In genomic region chr3:155737844-155738460, GRCh38 we compare ENCODE assay signal across 9 cellular contexts. TPM values are rescaled to one million over a fixed set of nuclear protein-coding genes. Genes with fewer than 3 reads are reported as not detected.
DNase-seq lines count a peak whose midpoint lies in the region; ATAC-seq and TF ChIP-seq lines count a peak whose summit lies in the region.
"Had no signal": no experiment of that assay in that cellular context is flagged by ENCODE, and none has a peak within 500 bp of the region (broad histone marks: within the 10 kb centered on the region; RNA-seq: fewer than 3 reads in every experiment).

No MANE protein-coding gene starts in this region.

- H3K27ac Mint-ChIP-seq in CD14-positive monocyte = peak overlapping the region in 6 of 7 donors; percentile 13 to 84 (median 56)
- no peak overlapping the region for H3K27ac Mint-ChIP-seq in HFFc6

- no peak for TF ChIP-seq POLR2A in uterus (IDR thresholded peaks at IDR 0.05)

- DNase-seq in CD14-positive monocyte (ENCODE audit: low spot score) (no peak), HK-2 (ENCODE audit: unreplicated experiment) (peak; percentile 65), HFFc6 (no peak), NCI-H1694 treated with DMSO at 0.1 percent for 48 hours (lab: John Stamatoyannopoulos, UW) (no peak), foreskin keratinocyte (no peak), uterus (no peak)

- intact Hi-C loops in CD14-positive monocyte (cut with micrococcal nuclease) (no loop called here), uterus (cut with DNase I; ENCODE audit: low total_unique reads) (no loop called here)

- H3K4me1 ChIP-seq in ectodermal cell (ENCODE audit: control insufficient read depth, insufficient read depth, low read length) = peaks cover 31% of the 10 kb centered on the region
- H3K4me1 ChIP-seq in foreskin keratinocyte = no peaks in the 10 kb centered on the region
- H3K4me1 ChIP-seq in uterus = no peaks in the 10 kb centered on the region

- WGBS in ectodermal cell, 2 experiments = 79 to 81% methylated on average over 8 of the region's 8 CpGs

- no peaks in the 10 kb centered on the region for H3K9me3 ChIP-seq in ectodermal cell (ENCODE audit: control insufficient read depth, low read length)
- H3K9me3 ChIP-seq in uterus = no peaks in the 10 kb centered on the region
- H3K9me3 ChIP-seq: neutrophil had no signal

- peak overlapping the region; percentile 61 to 86 for H3K4me3 Mint-ChIP-seq in CD14-positive monocyte
- no peak overlapping the region for H3K4me3 Mint-ChIP-seq in HFFc6

- H3K27me3 ChIP-seq in ectodermal cell (ENCODE audit: control insufficient read depth, insufficient read depth, low read length, poor library complexity, severe bottlenecking) (no peaks in the 10 kb centered on the region), foreskin keratinocyte (peaks cover 19% of the 10 kb centered on the region), uterus (no peaks in the 10 kb centered on the region)

- peaks cover 0 to 4% (median 0%) of the 10 kb centered on the region in 7 donors for H3K9me3 Mint-ChIP-seq in CD14-positive monocyte
- no peaks in the 10 kb centered on the region for H3K9me3 Mint-ChIP-seq in HFFc6

- ATAC-seq in GM21447 (IDR thresholded peaks at IDR 0.05; ENCODE audit: unreplicated experiment) (peak; percentile 98), foreskin keratinocyte (no peak)

- H3K27ac ChIP-seq in ectodermal cell (ENCODE audit: insufficient read depth, low read depth, low read length, poor library complexity, severe bottlenecking) = peak overlapping the region; percentile 66
- H3K27ac ChIP-seq in foreskin keratinocyte = no peak overlapping the region
- no peak overlapping the region for H3K27ac ChIP-seq in uterus
- H3K27ac ChIP-seq: neutrophil had no signal

- H3K36me3 Mint-ChIP-seq in CD14-positive monocyte (no peaks in the 10 kb centered on the region), HFFc6 (ENCODE audit: low read depth) (no peaks in the 10 kb centered on the region)

- H3K4me1 Mint-ChIP-seq in CD14-positive monocyte = peaks cover 10% of the 10 kb centered on the region
- no peaks in the 10 kb centered on the region; the same call in 1 of the 2 replicates for H3K4me1 Mint-ChIP-seq in HFFc6 (ENCODE audit: low read depth)

- no peak for TF ChIP-seq CTCF in CD14-positive monocyte (IDR thresholded peaks at IDR 0.05)
- no peak for TF ChIP-seq CTCF in HFFc6 (IDR thresholded peaks at IDR 0.05)
- TF ChIP-seq CTCF in foreskin keratinocyte (conservative IDR thresholded peaks at IDR 0.05) = no peak
- TF ChIP-seq CTCF in uterus (IDR thresholded peaks at IDR 0.05) = no peak

- peaks cover 6 to 13% (median 8%) of the 10 kb centered on the region in 3 donors for H3K27me3 Mint-ChIP-seq in CD14-positive monocyte (ENCODE audit: low read depth in 3 of 3)
- H3K27me3 Mint-ChIP-seq in HFFc6 (ENCODE audit: insufficient read depth) = peaks cover 12% of the 10 kb centered on the region

- H3K4me3 ChIP-seq in ectodermal cell (ENCODE audit: insufficient read depth, low read depth, low read length) (no peak overlapping the region), uterus (no peak overlapping the region)

- H3K36me3 ChIP-seq in ectodermal cell (ENCODE audit: control insufficient read depth, insufficient read depth, low read length) (no peaks in the 10 kb centered on the region), uterus (no peaks in the 10 kb centered on the region)
- H3K36me3 ChIP-seq: neutrophil had no signal

RNA-seq across cellular contexts. Expression of gene PLCH1, which starts 6.9 kb away (rescaled TPM):
- polyA plus RNA-seq in CD14-positive monocyte (not detected), foreskin keratinocyte (0.02 and 0.03 TPM in 2 replicates)
- 26.1 TPM for polyA plus RNA-seq in ectodermal cell (2013, experiment 1 of 4)
- 34.1 TPM for polyA plus RNA-seq in ectodermal cell (2013, experiment 2 of 4)
- polyA plus RNA-seq in ectodermal cell (2013, experiment 3 of 4) = 22.6 TPM
- polyA plus RNA-seq in ectodermal cell (2013, experiment 4 of 4) = 30.4 TPM
- not detected for total RNA-seq in HFFc6 (2021; fragmentation: NEBNext Ultra II Directional; extraction: Animal tissue kit (Norgen Biotek cat#: 25700))
- total RNA-seq in foreskin keratinocyte (0.10 and 0.14 TPM in 2 replicates), uterus (10 to 100 TPM in 1 of 4 donors, under 1 TPM in 3; 0.29 to 12.0 (median 0.58) TPM)
